18 cellular contexts compared by ENCODE assay signal in genomic region chr10:44627591-44628354, GRCh38.
DNase-seq lines count a peak whose midpoint lies in the region; ATAC-seq and TF ChIP-seq lines count a peak whose summit lies in the region.
"Had no signal": no experiment of that assay in that cellular context is flagged by ENCODE, and none has a peak within 500 bp of the region (broad histone marks: within the 10 kb centered on the region; RNA-seq: fewer than 3 reads in every experiment).

No MANE protein-coding gene starts in this region.

- CTCF ChIA-PET in AG04450 (lab: Charles Lee), result interaction anchor here (0.6 to 1.2 kb wide), 2 partner anchors 223 to 317 kb away, joined by 3 read pairs; no protein-coding TSS in a partner anchor

- no peak overlapping the region for H3K4me3 Mint-ChIP-seq in naive thymus-derived CD8-positive, alpha-beta T cell
- H3K4me3 Mint-ChIP-seq: activated CD4-positive, alpha-beta T cell treated with anti-CD3 and anti-CD28 coated beads, Interleukin-2, amount 10 ng/mL, durations not matched to agents 7 days and 5 days; activated naive CD4-positive, alpha-beta T cell treated with anti-CD3 and anti-CD28 coated beads, Interleukin-2, amount 10 ng/mL, durations not matched to agents 7 days and 5 days; B cell; endodermal cell had no signal

- no peak for ATAC-seq in naive thymus-derived CD8-positive, alpha-beta T cell
- ATAC-seq: mucosa of descending colon had no signal

- no peak overlapping the region for H3K27ac Mint-ChIP-seq in naive thymus-derived CD8-positive, alpha-beta T cell
- H3K27ac Mint-ChIP-seq: activated CD4-positive, alpha-beta T cell treated with anti-CD3 and anti-CD28 coated beads, Interleukin-2, amount 10 ng/mL, durations not matched to agents 7 days and 5 days; activated naive CD4-positive, alpha-beta T cell treated with anti-CD3 and anti-CD28 coated beads, Interleukin-2, amount 10 ng/mL, durations not matched to agents 7 days and 5 days; B cell; endodermal cell had no signal

- H3K4me1 ChIP-seq in BE2C, result no peaks in the 10 kb centered on the region

- POLR2A ChIA-PET in AG04450 (lab: Yijun Ruan, JAX), result no interaction called here
- POLR2A ChIA-PET in naive thymus-derived CD8-positive, alpha-beta T cell (lab: Charles Lee), result no interaction called here

- H3K36me3 Mint-ChIP-seq in naive thymus-derived CD8-positive, alpha-beta T cell, result no peaks in the 10 kb centered on the region
- H3K36me3 Mint-ChIP-seq: activated naive CD4-positive, alpha-beta T cell treated with anti-CD3 and anti-CD28 coated beads, Interleukin-2, amount 10 ng/mL, durations not matched to agents 7 days and 5 days had no signal

- no peaks in the 10 kb centered on the region for H3K9me3 ChIP-seq in AG04450 (ENCODE audit: control insufficient read depth, insufficient read depth, low read length)
- no peaks in the 10 kb centered on the region for H3K9me3 ChIP-seq in BE2C
- H3K9me3 ChIP-seq: mucosa of descending colon had no signal

- no peaks in the 10 kb centered on the region for H3K36me3 ChIP-seq in BE2C

- H3K4me1 Mint-ChIP-seq in naive thymus-derived CD8-positive, alpha-beta T cell, result no peaks in the 10 kb centered on the region
- H3K4me1 Mint-ChIP-seq: activated CD4-positive, alpha-beta T cell treated with anti-CD3 and anti-CD28 coated beads, Interleukin-2, amount 10 ng/mL, durations not matched to agents 7 days and 5 days; activated naive CD4-positive, alpha-beta T cell treated with anti-CD3 and anti-CD28 coated beads, Interleukin-2, amount 10 ng/mL, durations not matched to agents 7 days and 5 days; B cell; endodermal cell had no signal

- no peak overlapping the region for H3K4me3 ChIP-seq in AG04450 (ENCODE audit: low read depth, low read length)
- no peak overlapping the region for H3K4me3 ChIP-seq in BE2C (ENCODE audit: low read depth, low read length)
- H3K4me3 ChIP-seq: mucosa of descending colon, skin epidermis had no signal

- no peaks in the 10 kb centered on the region for H3K27me3 ChIP-seq in AG04450 (ENCODE audit: control insufficient read depth, insufficient read depth, low read length)
- H3K27me3 ChIP-seq in BE2C, result no peaks in the 10 kb centered on the region

- H3K9me3 Mint-ChIP-seq in naive thymus-derived CD8-positive, alpha-beta T cell, result peaks cover 0 to 2% (median 0%) of the 10 kb centered on the region in 9 donors
- H3K9me3 Mint-ChIP-seq: activated CD4-positive, alpha-beta T cell treated with anti-CD3 and anti-CD28 coated beads, Interleukin-2, amount 10 ng/mL, durations not matched to agents 7 days and 5 days; activated naive CD4-positive, alpha-beta T cell treated with anti-CD3 and anti-CD28 coated beads, Interleukin-2, amount 10 ng/mL, durations not matched to agents 7 days and 5 days; endodermal cell had no signal

- 0 out of 2 replicates have a peak, but pooled peaks have one; percentile 4 for TF ChIP-seq CTCF in AG04450 (IDR thresholded peaks at IDR 0.05; ENCODE audit: low read depth, low read length)
- TF ChIP-seq CTCF in BE2C (IDR thresholded peaks at IDR 0.05; ENCODE audit: low read depth, low read length), result no peak

- H3K27ac ChIP-seq in AG04450 (ENCODE audit: low read depth, low read length), result no peak overlapping the region

- DNase-seq in AG04450 (ENCODE audit: low read depth, low spot score) (peak; percentile 36), HCEC 1CT (peak; percentile 14), dedifferentiated amniotic fluid mesenchymal stem cell (ENCODE audit: extremely low spot score) (peak; percentile 29), iris pigment epithelial cell (ENCODE audit: low read depth) (peak; percentile 46), iPS-NIHi11 (ENCODE audit: low spot score) (no peak), BE2C (no peak)
- no peak for DNase-seq in naive thymus-derived CD8-positive, alpha-beta T cell
- DNase-seq in stimulated activated CD4-positive, alpha-beta T cell treated with anti-CD3 and anti-CD28 coated beads, Interleukin-4, amount 100 ng/mL, for 24 hours, result no peak
- DNase-seq: activated CD4-positive, alpha-beta T cell treated with anti-CD3 and anti-CD28 coated beads, Interleukin-2, amount 10 ng/mL, durations not matched to agents 7 days and 5 days; activated naive CD4-positive, alpha-beta T cell treated with anti-CD3 and anti-CD28 coated beads, Interleukin-2, amount 10 ng/mL, durations not matched to agents 7 days and 5 days; caudate nucleus; endodermal cell; head of caudate nucleus; mucosa of descending colon; NCI-H226; nucleus accumbens had no signal

- H3K27me3 Mint-ChIP-seq in naive thymus-derived CD8-positive, alpha-beta T cell, result peaks cover 0 to 14% (median 0%) of the 10 kb centered on the region in 5 donors
- H3K27me3 Mint-ChIP-seq: activated CD4-positive, alpha-beta T cell treated with anti-CD3 and anti-CD28 coated beads, Interleukin-2, amount 10 ng/mL, durations not matched to agents 7 days and 5 days; activated naive CD4-positive, alpha-beta T cell treated with anti-CD3 and anti-CD28 coated beads, Interleukin-2, amount 10 ng/mL, durations not matched to agents 7 days and 5 days had no signal

Comparison
In these comparisons a context has a peak if more than half of its experiments do, and no peak if none do; other contexts are left out.
1. DNase-seq: peak in AG04450 (single experiment), HCEC 1CT (single experiment), dedifferentiated amniotic fluid mesenchymal stem cell (single experiment) and iris pigment epithelial cell (single experiment); none in naive thymus-derived CD8-positive, alpha-beta T cell (0 of 10), iPS-NIHi11 (single experiment), stimulated activated CD4-positive, alpha-beta T cell treated with anti-CD3 and anti-CD28 coated beads, Interleukin-4, amount 100 ng/mL, for 24 hours (single experiment) and BE2C (single experiment).